In genomic region chr5:90334746-90335145, GRCh38 we compare ENCODE assay signal across 29 cellular contexts.
"Had no signal": no experiment of that assay in that cellular context is flagged by ENCODE, and none has a peak within 500 bp of the region (broad histone marks: within the 10 kb centered on the region; RNA-seq: fewer than 3 reads in every experiment).

No MANE protein-coding gene starts in this region.

- H3K79me2 ChIP-seq: hepatocyte had no signal

- H3K4me1 ChIP-seq: colonic mucosa, esophagus squamous epithelium, foreskin keratinocyte, gastroesophageal sphincter, heart left ventricle, left lung, lower lobe of right lung had no signal

- ATAC-seq: effector memory CD8-positive, alpha-beta T cell; esophagus mucosa; foreskin keratinocyte; gastroesophageal sphincter; heart left ventricle; left cardiac atrium; left lung; left ventricle myocardium superior; lower lobe of right lung; mucosa of descending colon; naive thymus-derived CD8-positive, alpha-beta T cell had no signal

- H3K27me3 ChIP-seq: colonic mucosa, esophagus squamous epithelium, foreskin keratinocyte, gastroesophageal sphincter, heart left ventricle, hepatocyte, left lung had no signal

- H3K4me2 ChIP-seq: hepatocyte had no signal

- H3K4me3 ChIP-seq: colonic mucosa, esophagus squamous epithelium, gastroesophageal sphincter, heart left ventricle, hepatocyte, left lung, lower lobe of right lung, mucosa of descending colon had no signal

- H3K9me3 ChIP-seq: colonic mucosa, esophagus squamous epithelium, gastroesophageal sphincter, left lung, lower lobe of right lung, mucosa of descending colon had no signal

- DNase-seq: colonic mucosa; cortex of kidney; effector CD8-positive, alpha-beta T cell; effector memory CD8-positive, alpha-beta T cell; endodermal cell; erythroblast; esophagus squamous epithelium; foreskin keratinocyte; heart left ventricle; hypothalamus; immature natural killer cell; left cardiac atrium; left lung; left ventricle myocardium superior; lower lobe of right lung; mesenchymal stem cell; mucosa of descending colon; naive B cell; naive thymus-derived CD8-positive, alpha-beta T cell had no signal

- H3K36me3 ChIP-seq: colonic mucosa, esophagus squamous epithelium, gastroesophageal sphincter, heart left ventricle, left lung, lower lobe of right lung had no signal

- H3K4me3 Mint-ChIP-seq: dendritic cell treated with granulocyte-macrophage colony-stimulating factor and Interleukin-4, amounts not matched to agents 40 ng/mL and 50 ng/mL, for 4 days; effector memory CD8-positive, alpha-beta T cell; endodermal cell; immature natural killer cell; mesothelial cell of epicardium; naive B cell; naive thymus-derived CD8-positive, alpha-beta T cell had no signal

- H3K27ac Mint-ChIP-seq: dendritic cell treated with granulocyte-macrophage colony-stimulating factor and Interleukin-4, amounts not matched to agents 40 ng/mL and 50 ng/mL, for 4 days; effector memory CD8-positive, alpha-beta T cell; endodermal cell; immature natural killer cell; mesothelial cell of epicardium; naive B cell; naive thymus-derived CD8-positive, alpha-beta T cell had no signal

- H3K27ac ChIP-seq: colonic mucosa, epithelial cell of prostate, esophagus squamous epithelium, foreskin keratinocyte, gastroesophageal sphincter, heart left ventricle, hepatocyte, left lung, lower lobe of right lung had no signal

- H3K27me3 Mint-ChIP-seq: dendritic cell treated with granulocyte-macrophage colony-stimulating factor and Interleukin-4, amounts not matched to agents 40 ng/mL and 50 ng/mL, for 4 days had no signal

- H3K4me1 Mint-ChIP-seq: immature natural killer cell; mesothelial cell of epicardium; naive B cell; naive thymus-derived CD8-positive, alpha-beta T cell had no signal

- H2AFZ ChIP-seq: hepatocyte had no signal

- H3K9me3 Mint-ChIP-seq: effector memory CD8-positive, alpha-beta T cell; endodermal cell; mesothelial cell of epicardium had no signal

- FAIRE-seq: endometrium, frontal cortex, islet of Langerhans, keratinocyte had no signal

- H3K36me3 Mint-ChIP-seq: immature natural killer cell, mesothelial cell of epicardium, naive B cell had no signal
